In genomic region chr12:68918960-68919359, GRCh38 we compare ENCODE assay signal across 15 cellular contexts. TPM values are rescaled to one million over a fixed set of nuclear protein-coding genes. Genes with fewer than 3 reads are reported as not detected.
DNase-seq lines count a peak whose midpoint lies in the region; ATAC-seq and TF ChIP-seq lines count a peak whose summit lies in the region.
"Had no signal": no experiment of that assay in that cellular context is flagged by ENCODE, and none has a peak within 500 bp of the region (broad histone marks: within the 10 kb centered on the region; RNA-seq: fewer than 3 reads in every experiment).

No MANE protein-coding gene starts in this region.

- H3K27ac Mint-ChIP-seq in activated CD8-positive, alpha-beta T cell treated with anti-CD3 and anti-CD28 coated beads for 36 hours: no peak overlapping the region
- no peak overlapping the region for H3K27ac Mint-ChIP-seq in activated CD8-positive, alpha-beta T cell treated with anti-CD3 and anti-CD28 coated beads, Interleukin-2, amount 10 ng/mL, durations not matched to agents 7 days and 5 days
- H3K27ac Mint-ChIP-seq: CD8-positive, alpha-beta memory T cell; H9 had no signal

- peak; percentile 34 to 50 for ATAC-seq in activated CD4-positive, CD25-positive, alpha-beta regulatory T cell treated with anti-CD3 and anti-CD28 coated beads, Interleukin-2, amount 50 U/mL, for 24 hours
- peak; percentile 55 for ATAC-seq in activated CD8-positive, alpha-beta T cell treated with anti-CD3 and anti-CD28 coated beads for 36 hours
- ATAC-seq in activated CD8-positive, alpha-beta T cell treated with anti-CD3 and anti-CD28 coated beads, Interleukin-2, amount 10 ng/mL, durations not matched to agents 7 days and 5 days: no peak

- no peaks in the 10 kb centered on the region for H3K4me1 Mint-ChIP-seq in activated CD8-positive, alpha-beta T cell treated with anti-CD3 and anti-CD28 coated beads for 36 hours (ENCODE audit: low read depth)
- H3K4me1 Mint-ChIP-seq in activated CD8-positive, alpha-beta T cell treated with anti-CD3 and anti-CD28 coated beads, Interleukin-2, amount 10 ng/mL, durations not matched to agents 7 days and 5 days (ENCODE audit: low read depth): no peaks in the 10 kb centered on the region
- H3K4me1 Mint-ChIP-seq: CD8-positive, alpha-beta memory T cell had no signal

- POLR2A ChIA-PET in activated CD8-positive, alpha-beta T cell treated with anti-CD3 and anti-CD28 coated beads for 36 hours (lab: Charles Lee): interaction anchor here (1.3 kb wide), 1 partner anchor 15 kb away, joined by 4 read pairs; no protein-coding TSS in a partner anchor
- POLR2A ChIA-PET in activated CD8-positive, alpha-beta T cell treated with anti-CD3 and anti-CD28 coated beads, Interleukin-2, amount 10 ng/mL, durations not matched to agents 7 days and 5 days (lab: Charles Lee): no interaction called here

- no peak for TF ChIP-seq CTCF in activated CD8-positive, alpha-beta T cell treated with anti-CD3 and anti-CD28 coated beads for 36 hours (IDR thresholded peaks at IDR 0.05)

- CTCF ChIA-PET in activated CD8-positive, alpha-beta T cell treated with anti-CD3 and anti-CD28 coated beads for 36 hours (lab: Charles Lee): no interaction called here
- CTCF ChIA-PET in activated CD8-positive, alpha-beta T cell treated with anti-CD3 and anti-CD28 coated beads, Interleukin-2, amount 10 ng/mL, durations not matched to agents 7 days and 5 days (lab: Charles Lee): no interaction called here

- no peak overlapping the region for H3K4me3 Mint-ChIP-seq in activated CD8-positive, alpha-beta T cell treated with anti-CD3 and anti-CD28 coated beads for 36 hours
- H3K4me3 Mint-ChIP-seq in activated CD8-positive, alpha-beta T cell treated with anti-CD3 and anti-CD28 coated beads, Interleukin-2, amount 10 ng/mL, durations not matched to agents 7 days and 5 days: no peak overlapping the region
- H3K4me3 Mint-ChIP-seq: CD8-positive, alpha-beta memory T cell; H9 had no signal

- H3K27me3 Mint-ChIP-seq in activated CD8-positive, alpha-beta T cell treated with anti-CD3 and anti-CD28 coated beads for 36 hours: no peaks in the 10 kb centered on the region
- peaks cover 3% of the 10 kb centered on the region for H3K27me3 Mint-ChIP-seq in activated CD8-positive, alpha-beta T cell treated with anti-CD3 and anti-CD28 coated beads, Interleukin-2, amount 10 ng/mL, durations not matched to agents 7 days and 5 days (ENCODE audit: low read depth)

- intact Hi-C loops in activated CD8-positive, alpha-beta T cell treated with anti-CD3 and anti-CD28 coated beads for 36 hours (cut with micrococcal nuclease): no loop called here
- intact Hi-C loops in posterior cingulate gyrus (cut with DNase I): no loop called here

- peaks cover 5% of the 10 kb centered on the region for H3K9me3 Mint-ChIP-seq in activated CD8-positive, alpha-beta T cell treated with anti-CD3 and anti-CD28 coated beads for 36 hours
- H3K9me3 Mint-ChIP-seq in activated CD8-positive, alpha-beta T cell treated with anti-CD3 and anti-CD28 coated beads, Interleukin-2, amount 10 ng/mL, durations not matched to agents 7 days and 5 days (ENCODE audit: insufficient read depth): no peaks in the 10 kb centered on the region
- H3K9me3 Mint-ChIP-seq: CD8-positive, alpha-beta memory T cell; H9 had no signal

- no peaks in the 10 kb centered on the region for H3K36me3 Mint-ChIP-seq in activated CD8-positive, alpha-beta T cell treated with anti-CD3 and anti-CD28 coated beads for 36 hours (ENCODE audit: low read depth)
- H3K36me3 Mint-ChIP-seq in activated CD8-positive, alpha-beta T cell treated with anti-CD3 and anti-CD28 coated beads, Interleukin-2, amount 10 ng/mL, durations not matched to agents 7 days and 5 days (ENCODE audit: low read depth): no peaks in the 10 kb centered on the region
- H3K36me3 Mint-ChIP-seq: CD8-positive, alpha-beta memory T cell had no signal

- DNase-seq in activated CD4-positive, CD25-positive, alpha-beta regulatory T cell treated with anti-CD3 and anti-CD28 coated beads, Interleukin-2, amount 50 U/mL, for 72 hours: no peak
- DNase-seq in activated CD8-positive, alpha-beta T cell treated with anti-CD3 and anti-CD28 coated beads for 36 hours: peak; percentile 25
- no peak for DNase-seq in activated CD8-positive, alpha-beta T cell treated with anti-CD3 and anti-CD28 coated beads, Interleukin-2, amount 10 ng/mL, durations not matched to agents 7 days and 5 days
- peak; percentile 30 for DNase-seq in stimulated activated CD4-positive, alpha-beta T cell treated with anti-CD3 and anti-CD28 coated beads, Interleukin-15, amount 100 ng/mL, for 24 hours
- no peak for DNase-seq in stimulated activated CD4-positive, alpha-beta T cell treated with anti-CD3 and anti-CD28 coated beads, Interleukin-12 subunit alpha, Interleukin-12 subunit beta, amount 100 ng/mL, for 4 hours
- DNase-seq in posterior cingulate gyrus (no peak), NCI-H2107 treated with DMSO at 0.1 percent for 48 hours (lab: John Stamatoyannopoulos, UW; ENCODE audit: unreplicated experiment) (no peak)
- DNase-seq: AML-193; Caco-2; CD8-positive, alpha-beta memory T cell; DND-41; GDM1; GOT3; H9 had no signal

RNA-seq across cellular contexts. Expression of gene CPM, which starts 14.0 kb away (rescaled TPM):
- 1 to 10 TPM; 3.0 to 5.8 TPM for total RNA-seq in activated CD8-positive, alpha-beta T cell treated with anti-CD3 and anti-CD28 coated beads for 36 hours
- total RNA-seq in activated CD8-positive, alpha-beta T cell treated with anti-CD3 and anti-CD28 coated beads, Interleukin-2, amount 10 ng/mL, durations not matched to agents 7 days and 5 days: under 1 TPM; 0.34 to 0.58 TPM

Comparison
In these comparisons a context has a peak if more than half of its experiments do, and no peak if none do; other contexts are left out.
1. DNase-seq: peak in activated CD8-positive, alpha-beta T cell treated with anti-CD3 and anti-CD28 coated beads for 36 hours (single experiment) and stimulated activated CD4-positive, alpha-beta T cell treated with anti-CD3 and anti-CD28 coated beads, Interleukin-15, amount 100 ng/mL, for 24 hours (single experiment); none in activated CD4-positive, CD25-positive, alpha-beta regulatory T cell treated with anti-CD3 and anti-CD28 coated beads, Interleukin-2, amount 50 U/mL, for 72 hours (single experiment), activated CD8-positive, alpha-beta T cell treated with anti-CD3 and anti-CD28 coated beads, Interleukin-2, amount 10 ng/mL, durations not matched to agents 7 days and 5 days (single experiment), stimulated activated CD4-positive, alpha-beta T cell treated with anti-CD3 and anti-CD28 coated beads, Interleukin-12 subunit alpha, Interleukin-12 subunit beta, amount 100 ng/mL, for 4 hours (single experiment), posterior cingulate gyrus (0 of 10) and NCI-H2107 treated with DMSO at 0.1 percent for 48 hours (single experiment).